8 cellular contexts compared by ENCODE assay signal in the genomic region with DNA sequence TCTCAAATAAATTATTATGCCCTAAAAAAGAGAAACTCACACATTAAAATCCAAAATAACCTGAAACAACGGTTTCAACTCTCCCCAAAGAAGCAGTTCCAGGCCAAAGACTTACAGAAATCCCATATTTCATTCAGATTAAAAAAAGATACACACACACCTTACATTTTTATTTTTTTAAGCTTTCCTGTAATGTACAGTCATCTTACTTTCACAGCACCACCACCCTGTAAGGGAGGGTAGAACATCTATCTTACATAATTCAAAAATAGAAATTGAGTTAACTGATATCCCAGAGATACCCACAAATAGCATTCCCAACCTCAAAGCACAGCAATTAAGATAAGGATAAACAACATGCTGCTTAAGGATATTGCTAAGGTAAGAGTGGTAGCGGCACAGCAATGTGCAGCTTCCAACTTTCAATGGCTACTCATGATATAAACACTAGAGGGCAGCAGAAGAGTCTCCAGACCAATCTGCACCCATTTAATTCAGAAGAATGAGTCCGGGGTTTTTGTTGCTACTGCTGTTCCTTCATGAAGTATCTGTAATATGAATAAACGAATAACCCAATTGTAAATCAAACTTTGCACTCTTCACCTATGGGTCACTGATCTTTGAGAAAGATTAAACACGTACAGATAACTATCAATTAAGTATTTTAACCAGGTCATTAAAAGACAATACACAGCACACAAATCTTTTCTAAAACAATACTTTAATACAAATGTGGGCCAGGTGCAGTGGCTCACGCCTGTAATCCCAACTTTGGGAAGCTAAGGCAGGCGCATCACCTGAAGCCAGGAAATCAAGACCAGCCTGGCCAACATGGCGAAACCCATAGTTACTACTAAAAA. TPM values are rescaled to one million over a fixed set of nuclear protein-coding genes. Genes with fewer than 3 reads are reported as not detected.
DNase-seq lines count a peak whose midpoint lies in the region; ATAC-seq and TF ChIP-seq lines count a peak whose summit lies in the region.

No MANE protein-coding gene starts in this region.

- TF ChIP-seq CTCF in BE2C (IDR thresholded peaks at IDR 0.05; ENCODE audit: low read depth, low read length) (peak; percentile 62), GM13977 (IDR thresholded peaks at IDR 0.05; ENCODE audit: extremely low read depth, insufficient read depth, missing control alignments) (peak; percentile 44), choroid plexus epithelial cell (conservative IDR thresholded peaks at IDR 0.05; ENCODE audit: low read depth, low read length) (peak; percentile 67)

- H3K4me1 ChIP-seq in BE2C, result no peaks in the 10 kb centered on the region

- H3K4me3 ChIP-seq in BE2C (ENCODE audit: low read depth, low read length) (no peak overlapping the region), choroid plexus epithelial cell (ENCODE audit: low read depth, low read length) (no peak overlapping the region)

- H3K9me3 ChIP-seq in BE2C, result no peaks in the 10 kb centered on the region

- H3K36me3 ChIP-seq in BE2C, result no peaks in the 10 kb centered on the region

- DNase-seq in BE2C (no peak), GM13977 (ENCODE audit: low spot score) (peak; percentile 33), NCI-H69 (lab: John Stamatoyannopoulos, UW) (peak; percentile 83), choroid plexus epithelial cell (ENCODE audit: low read depth) (peak; percentile 49), lung microvascular endothelial cell (ENCODE audit: low read depth in 2 of 2) (peak; percentile 43 to 46)

- in situ Hi-C loops in GM13977 (cut with MboI; ENCODE audit: low pct_unique_long_range_greater_than_20kb, low sequenced_read_pairs, unreplicated experiment), result loop anchor here (25.0 kb wide), 1 partner anchor 337 kb away; no protein-coding TSS in a partner anchor

- ATAC-seq in HG02870 (IDR thresholded peaks at IDR 0.05; ENCODE audit: unreplicated experiment), result no peak
- ATAC-seq in GM19467 (IDR thresholded peaks at IDR 0.05; ENCODE audit: unreplicated experiment), result no peak
- no peak for ATAC-seq in HG03342 (IDR thresholded peaks at IDR 0.05; ENCODE audit: unreplicated experiment)

- no peaks in the 10 kb centered on the region for H3K27me3 ChIP-seq in BE2C

RNA-seq across cellular contexts. Expression of a gene that starts 11.3 kb away (rescaled TPM):
- polyA plus RNA-seq in BE2C (2012; ENCODE audit: insufficient read depth, insufficient read length, low read depth), result 6.1 TPM
- total RNA-seq in lung microvascular endothelial cell, result 16.6 and 21.2 TPM in 2 replicates
